5 cellular contexts compared by ENCODE assay signal in the genomic region with DNA sequence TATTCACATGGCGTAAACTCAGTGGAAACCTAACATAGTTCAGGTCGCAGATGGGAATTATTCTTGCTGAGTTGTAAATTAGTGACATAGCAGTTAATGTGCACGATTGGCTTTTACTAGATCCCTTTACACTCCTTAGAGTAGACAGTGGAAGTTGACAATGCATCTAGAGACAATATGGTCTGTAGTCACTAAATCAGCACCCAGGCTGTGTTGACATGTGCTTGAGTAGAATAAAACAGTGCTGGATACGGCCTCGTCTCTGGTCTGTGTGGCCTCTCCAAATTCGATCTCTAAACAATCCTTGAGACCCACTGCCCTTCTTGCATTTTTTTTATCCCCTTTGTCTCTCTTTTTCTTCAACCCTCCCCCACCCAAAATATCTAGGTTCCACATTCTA.
"Had no signal": no experiment of that assay in that cellular context is flagged by ENCODE, and none has a peak within 500 bp of the region (broad histone marks: within the 10 kb centered on the region; RNA-seq: fewer than 3 reads in every experiment).

No MANE protein-coding gene starts in this region.

- H3K4me2 ChIP-seq: GM23338 had no signal

- ATAC-seq: GM23338, K562 had no signal

- DNase-seq: H9, HCEC 1CT, IMR-90 had no signal

- H3K4me3 ChIP-seq: GM23338, K562 had no signal
